8 cellular contexts compared by ENCODE assay signal in the genomic region with DNA sequence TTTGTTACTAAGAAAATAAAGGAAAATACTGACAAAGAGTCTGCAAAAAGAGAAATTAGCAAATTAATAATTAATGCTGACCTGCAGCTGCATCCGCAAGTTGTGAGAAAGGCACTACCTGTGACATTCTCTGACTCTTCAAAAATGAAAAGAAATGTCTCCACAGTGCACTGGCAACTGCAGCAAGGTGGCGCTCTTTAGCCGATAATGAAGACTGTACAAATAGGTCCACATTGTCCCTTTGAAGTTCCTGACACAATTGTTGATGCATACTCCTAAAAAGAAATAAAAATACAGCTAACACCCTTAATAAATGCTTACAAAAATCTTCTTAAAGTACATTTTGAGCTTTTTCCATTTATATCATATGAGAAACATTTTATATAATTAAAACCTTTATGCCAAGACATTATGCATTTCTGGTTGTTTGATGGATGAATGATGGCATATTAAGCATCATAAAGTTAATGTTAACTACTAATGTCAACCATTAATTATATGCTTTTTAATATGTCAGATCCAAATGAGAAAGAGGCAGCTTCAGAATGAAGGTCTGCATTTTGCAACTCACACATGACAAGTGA.
DNase-seq lines count a peak whose midpoint lies in the region; ATAC-seq and TF ChIP-seq lines count a peak whose summit lies in the region.

No MANE protein-coding gene starts in this region.

- H3K4me3 Mint-ChIP-seq in natural killer cell, result no peak overlapping the region
- H3K4me3 Mint-ChIP-seq in stimulated activated naive CD8-positive, alpha-beta T cell treated with anti-CD3 and anti-CD28 coated beads, Interleukin-15, amount 100 ng/mL, for 72 hours, result no peak overlapping the region

- peak; percentile 94 for ATAC-seq in GM19395 (IDR thresholded peaks at IDR 0.05; ENCODE audit: unreplicated experiment)
- ATAC-seq in HG03442 (IDR thresholded peaks at IDR 0.05; ENCODE audit: unreplicated experiment), result peak; percentile 96
- peak; percentile 59 to 77 (median 71) for ATAC-seq in natural killer cell
- peak; percentile 81 for ATAC-seq in stimulated activated naive CD8-positive, alpha-beta T cell treated with anti-CD3 and anti-CD28 coated beads, Interleukin-15, amount 100 ng/mL, for 72 hours

- intact Hi-C loops in natural killer cell (cut with micrococcal nuclease), result loop anchor here (1.0 kb wide), 1 partner anchor 208 kb away; no protein-coding TSS in a partner anchor

- H3K27me3 Mint-ChIP-seq in natural killer cell (ENCODE audit: low read depth in 2 of 2), result no peaks in the 10 kb centered on the region
- no peaks in the 10 kb centered on the region for H3K27me3 Mint-ChIP-seq in stimulated activated naive CD8-positive, alpha-beta T cell treated with anti-CD3 and anti-CD28 coated beads, Interleukin-15, amount 100 ng/mL, for 72 hours

- peak; percentile 84 for TF ChIP-seq CTCF in natural killer cell (IDR thresholded peaks at IDR 0.05)

- no peaks in the 10 kb centered on the region for H3K36me3 Mint-ChIP-seq in natural killer cell

- peak; percentile 62 for DNase-seq in D341Med (ENCODE audit: low spot score)
- DNase-seq in NCI-H774 (lab: John Stamatoyannopoulos, UW), result peak; percentile 69
- peak; percentile 13 to 21 for DNase-seq in activated CD8-positive, alpha-beta memory T cell treated with anti-CD3 and anti-CD28 coated beads for 4 hours (ENCODE audit: low read depth in 2 of 2)
- peak; percentile 43 for DNase-seq in epidermal melanocyte (ENCODE audit: insufficient read length, low spot score)
- peak; percentile 34 for DNase-seq in natural killer cell
- peak; percentile 45 to 52 for DNase-seq in stimulated activated naive CD8-positive, alpha-beta T cell treated with anti-CD3 and anti-CD28 coated beads, Interleukin-15, amount 100 ng/mL, for 72 hours

- H3K4me1 Mint-ChIP-seq in natural killer cell, result no peaks in the 10 kb centered on the region
- H3K4me1 Mint-ChIP-seq in stimulated activated naive CD8-positive, alpha-beta T cell treated with anti-CD3 and anti-CD28 coated beads, Interleukin-15, amount 100 ng/mL, for 72 hours, result no peaks in the 10 kb centered on the region

- H3K27ac Mint-ChIP-seq in natural killer cell, result no peak overlapping the region
- no peak overlapping the region for H3K27ac Mint-ChIP-seq in stimulated activated naive CD8-positive, alpha-beta T cell treated with anti-CD3 and anti-CD28 coated beads, Interleukin-15, amount 100 ng/mL, for 72 hours

- no peaks in the 10 kb centered on the region for H3K9me3 Mint-ChIP-seq in natural killer cell
- no peaks in the 10 kb centered on the region for H3K9me3 Mint-ChIP-seq in stimulated activated naive CD8-positive, alpha-beta T cell treated with anti-CD3 and anti-CD28 coated beads, Interleukin-15, amount 100 ng/mL, for 72 hours

Comparison
In these comparisons a context has a peak if more than half of its experiments do, and no peak if none do; other contexts are left out.
1. Peak in every context shown above with its lines: DNase-seq and ATAC-seq.
2. DNase-seq: peak in every context shown above with its lines; median percentile 69 in NCI-H774; 62 in D341Med; 48 in stimulated activated naive CD8-positive, alpha-beta T cell treated with anti-CD3 and anti-CD28 coated beads, Interleukin-15, amount 100 ng/mL, for 72 hours; 43 in epidermal melanocyte; 34 in natural killer cell; 17 in activated CD8-positive, alpha-beta memory T cell treated with anti-CD3 and anti-CD28 coated beads for 4 hours.